1 cellular context compared by ENCODE assay signal in the genomic region with DNA sequence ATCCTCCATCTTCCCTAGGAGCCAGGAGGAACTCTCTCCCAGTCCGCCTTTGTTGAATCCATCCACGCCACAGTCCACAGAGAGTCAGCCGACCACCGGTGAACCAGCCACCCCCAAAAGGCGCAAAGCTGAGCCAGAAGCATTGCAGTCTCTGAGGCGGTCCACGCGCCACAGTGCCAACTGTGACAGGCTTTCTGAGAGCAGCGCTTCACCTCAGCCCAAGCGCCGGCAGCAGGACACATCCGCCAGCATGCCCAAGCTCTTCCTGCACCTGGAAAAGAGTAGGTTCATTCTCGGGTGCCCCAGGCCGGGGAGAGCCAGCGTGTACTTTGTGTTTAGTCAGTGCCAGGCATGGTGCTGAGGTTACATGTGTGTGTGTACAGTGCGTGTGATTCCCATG.
TF ChIP-seq lines count a peak whose summit lies in the region.

No MANE protein-coding gene starts in this region.

TF ChIP-seq in HepG2, 621 proteins besides CTCF, POLR2A, EP300 and RAD21:
- TF ChIP-seq, protein P1, sequence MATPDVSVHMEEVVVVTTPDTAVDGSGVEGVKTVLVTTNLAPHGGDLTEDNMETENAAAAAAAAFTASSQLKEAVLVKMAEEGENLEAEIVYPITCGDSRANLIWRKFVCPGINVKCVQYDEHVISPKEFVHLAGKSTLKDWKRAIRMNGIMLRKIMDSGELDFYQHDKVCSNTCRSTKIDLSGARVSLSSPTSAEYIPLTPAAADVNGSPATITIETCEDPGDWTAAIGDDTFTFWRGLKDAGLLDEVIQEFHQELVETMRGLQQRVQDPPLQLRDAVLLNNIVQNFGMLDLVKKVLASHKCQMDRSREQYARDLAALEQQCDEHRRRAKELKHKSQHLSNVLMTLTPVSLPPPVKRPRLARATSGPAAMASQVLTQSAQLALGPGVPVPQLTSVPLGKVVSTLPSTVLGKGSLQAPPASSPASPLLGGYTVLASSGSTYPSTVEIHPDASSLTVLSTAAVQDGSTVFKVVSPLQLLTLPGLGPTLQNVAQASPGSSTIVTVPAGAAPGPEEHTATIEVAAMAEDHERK (CRISPR knock-in tag; IDR thresholded peaks at IDR 0.05; ENCODE audit: low read depth) = no peak
- TF ChIP-seq, protein P2, sequence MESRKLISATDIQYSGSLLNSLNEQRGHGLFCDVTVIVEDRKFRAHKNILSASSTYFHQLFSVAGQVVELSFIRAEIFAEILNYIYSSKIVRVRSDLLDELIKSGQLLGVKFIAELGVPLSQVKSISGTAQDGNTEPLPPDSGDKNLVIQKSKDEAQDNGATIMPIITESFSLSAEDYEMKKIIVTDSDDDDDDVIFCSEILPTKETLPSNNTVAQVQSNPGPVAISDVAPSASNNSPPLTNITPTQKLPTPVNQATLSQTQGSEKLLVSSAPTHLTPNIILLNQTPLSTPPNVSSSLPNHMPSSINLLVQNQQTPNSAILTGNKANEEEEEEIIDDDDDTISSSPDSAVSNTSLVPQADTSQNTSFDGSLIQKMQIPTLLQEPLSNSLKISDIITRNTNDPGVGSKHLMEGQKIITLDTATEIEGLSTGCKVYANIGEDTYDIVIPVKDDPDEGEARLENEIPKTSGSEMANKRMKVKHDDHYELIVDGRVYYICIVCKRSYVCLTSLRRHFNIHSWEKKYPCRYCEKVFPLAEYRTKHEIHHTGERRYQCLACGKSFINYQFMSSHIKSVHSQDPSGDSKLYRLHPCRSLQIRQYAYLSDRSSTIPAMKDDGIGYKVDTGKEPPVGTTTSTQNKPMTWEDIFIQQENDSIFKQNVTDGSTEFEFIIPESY (CRISPR knock-in tag; IDR thresholded peaks at IDR 0.05) = no peak
- TF ChIP-seq, protein P3, sequence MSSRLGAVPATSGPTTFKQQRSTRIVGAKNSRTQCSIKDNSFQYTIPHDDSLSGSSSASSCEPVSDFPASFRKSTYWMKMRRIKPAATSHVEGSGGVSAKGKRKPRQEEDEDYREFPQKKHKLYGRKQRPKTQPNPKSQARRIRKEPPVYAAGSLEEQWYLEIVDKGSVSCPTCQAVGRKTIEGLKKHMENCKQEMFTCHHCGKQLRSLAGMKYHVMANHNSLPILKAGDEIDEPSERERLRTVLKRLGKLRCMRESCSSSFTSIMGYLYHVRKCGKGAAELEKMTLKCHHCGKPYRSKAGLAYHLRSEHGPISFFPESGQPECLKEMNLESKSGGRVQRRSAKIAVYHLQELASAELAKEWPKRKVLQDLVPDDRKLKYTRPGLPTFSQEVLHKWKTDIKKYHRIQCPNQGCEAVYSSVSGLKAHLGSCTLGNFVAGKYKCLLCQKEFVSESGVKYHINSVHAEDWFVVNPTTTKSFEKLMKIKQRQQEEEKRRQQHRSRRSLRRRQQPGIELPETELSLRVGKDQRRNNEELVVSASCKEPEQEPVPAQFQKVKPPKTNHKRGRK (CRISPR knock-in tag; IDR thresholded peaks at IDR 0.05) = no peak
- TF ChIP-seq, protein P4, sequence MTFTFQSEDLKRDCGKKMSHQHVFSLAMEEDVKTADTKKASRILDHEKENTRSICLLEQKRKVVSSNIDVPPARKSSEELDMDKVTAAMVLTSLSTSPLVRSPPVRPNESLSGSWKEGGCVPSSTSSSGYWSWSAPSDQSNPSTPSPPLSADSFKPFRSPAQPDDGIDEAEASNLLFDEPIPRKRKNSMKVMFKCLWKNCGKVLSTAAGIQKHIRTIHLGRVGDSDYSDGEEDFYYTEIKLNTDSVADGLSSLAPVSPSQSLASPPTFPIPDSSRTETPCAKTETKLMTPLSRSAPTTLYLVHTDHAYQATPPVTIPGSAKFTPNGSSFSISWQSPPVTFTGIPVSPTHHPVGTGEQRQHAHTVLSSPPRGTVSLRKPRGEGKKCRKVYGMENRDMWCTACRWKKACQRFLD (CRISPR knock-in tag; IDR thresholded peaks at IDR 0.05; ENCODE audit: borderline replicate concordance) = no peak
- no peak for TF ChIP-seq ZFP62 (CRISPR knock-in tag; IDR thresholded peaks at IDR 0.05)
- TF ChIP-seq SP2 (CRISPR knock-in tag; IDR thresholded peaks at IDR 0.05) = no peak
- no peak for TF ChIP-seq NCOR1 (IDR thresholded peaks at IDR 0.05; ENCODE audit: borderline replicate concordance, low read length)
- TF ChIP-seq, protein P5, sequence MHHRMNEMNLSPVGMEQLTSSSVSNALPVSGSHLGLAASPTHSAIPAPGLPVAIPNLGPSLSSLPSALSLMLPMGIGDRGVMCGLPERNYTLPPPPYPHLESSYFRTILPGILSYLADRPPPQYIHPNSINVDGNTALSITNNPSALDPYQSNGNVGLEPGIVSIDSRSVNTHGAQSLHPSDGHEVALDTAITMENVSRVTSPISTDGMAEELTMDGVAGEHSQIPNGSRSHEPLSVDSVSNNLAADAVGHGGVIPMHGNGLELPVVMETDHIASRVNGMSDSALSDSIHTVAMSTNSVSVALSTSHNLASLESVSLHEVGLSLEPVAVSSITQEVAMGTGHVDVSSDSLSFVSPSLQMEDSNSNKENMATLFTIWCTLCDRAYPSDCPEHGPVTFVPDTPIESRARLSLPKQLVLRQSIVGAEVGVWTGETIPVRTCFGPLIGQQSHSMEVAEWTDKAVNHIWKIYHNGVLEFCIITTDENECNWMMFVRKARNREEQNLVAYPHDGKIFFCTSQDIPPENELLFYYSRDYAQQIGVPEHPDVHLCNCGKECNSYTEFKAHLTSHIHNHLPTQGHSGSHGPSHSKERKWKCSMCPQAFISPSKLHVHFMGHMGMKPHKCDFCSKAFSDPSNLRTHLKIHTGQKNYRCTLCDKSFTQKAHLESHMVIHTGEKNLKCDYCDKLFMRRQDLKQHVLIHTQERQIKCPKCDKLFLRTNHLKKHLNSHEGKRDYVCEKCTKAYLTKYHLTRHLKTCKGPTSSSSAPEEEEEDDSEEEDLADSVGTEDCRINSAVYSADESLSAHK (CRISPR knock-in tag; IDR thresholded peaks at IDR 0.05; ENCODE audit: borderline replicate concordance) = no peak
- TF ChIP-seq, protein P6, sequence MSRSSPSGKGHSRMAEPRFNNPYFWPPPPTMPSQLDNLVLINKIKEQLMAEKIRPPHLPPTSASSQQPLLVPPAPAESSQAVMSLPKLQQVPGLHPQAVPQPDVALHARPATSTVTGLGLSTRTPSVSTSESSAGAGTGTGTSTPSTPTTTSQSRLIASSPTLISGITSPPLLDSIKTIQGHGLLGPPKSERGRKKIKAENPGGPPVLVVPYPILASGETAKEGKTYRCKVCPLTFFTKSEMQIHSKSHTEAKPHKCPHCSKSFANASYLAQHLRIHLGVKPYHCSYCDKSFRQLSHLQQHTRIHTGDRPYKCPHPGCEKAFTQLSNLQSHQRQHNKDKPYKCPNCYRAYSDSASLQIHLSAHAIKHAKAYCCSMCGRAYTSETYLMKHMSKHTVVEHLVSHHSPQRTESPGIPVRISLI (CRISPR knock-in tag; IDR thresholded peaks at IDR 0.05; ENCODE audit: borderline replicate concordance) = no peak
- TF ChIP-seq SYNCRIP (IDR thresholded peaks at IDR 0.05; ENCODE audit: insufficient read depth, low read depth, low read length) = no peak
- TF ChIP-seq ZSCAN9 (CRISPR knock-in tag; IDR thresholded peaks at IDR 0.05; ENCODE audit: borderline replicate concordance) = no peak
- TF ChIP-seq ZSCAN12 (CRISPR knock-in tag; IDR thresholded peaks at IDR 0.05) = no peak
- TF ChIP-seq ZNF441 (CRISPR knock-in tag; IDR thresholded peaks at IDR 0.05; ENCODE audit: borderline replicate concordance) = no peak
- TF ChIP-seq, protein P7, sequence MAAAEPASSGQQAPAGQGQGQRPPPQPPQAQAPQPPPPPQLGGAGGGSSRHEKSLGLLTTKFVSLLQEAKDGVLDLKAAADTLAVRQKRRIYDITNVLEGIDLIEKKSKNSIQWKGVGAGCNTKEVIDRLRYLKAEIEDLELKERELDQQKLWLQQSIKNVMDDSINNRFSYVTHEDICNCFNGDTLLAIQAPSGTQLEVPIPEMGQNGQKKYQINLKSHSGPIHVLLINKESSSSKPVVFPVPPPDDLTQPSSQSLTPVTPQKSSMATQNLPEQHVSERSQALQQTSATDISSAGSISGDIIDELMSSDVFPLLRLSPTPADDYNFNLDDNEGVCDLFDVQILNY (CRISPR knock-in tag; conservative IDR thresholded peaks at IDR 0.05) = no peak
- TF ChIP-seq AGO1 (IDR thresholded peaks at IDR 0.05; ENCODE audit: low read depth, low read length, poor library complexity, severe bottlenecking) = no peak
- no peak for TF ChIP-seq HOXA3 (CRISPR knock-in tag; IDR thresholded peaks at IDR 0.05)
- TF ChIP-seq CHCHD3 (CRISPR knock-in tag; IDR thresholded peaks at IDR 0.05) = no peak
- no peak for TF ChIP-seq ZNF484 (CRISPR knock-in tag; IDR thresholded peaks at IDR 0.05; ENCODE audit: borderline replicate concordance, low read depth)
- TF ChIP-seq MED1 (CRISPR knock-in tag; IDR thresholded peaks at IDR 0.05) = no peak
- TF ChIP-seq ZNF772 (CRISPR knock-in tag; IDR thresholded peaks at IDR 0.05) = no peak
